Comparison of ENCODE assay signal across 9 cellular contexts in the genomic region with DNA sequence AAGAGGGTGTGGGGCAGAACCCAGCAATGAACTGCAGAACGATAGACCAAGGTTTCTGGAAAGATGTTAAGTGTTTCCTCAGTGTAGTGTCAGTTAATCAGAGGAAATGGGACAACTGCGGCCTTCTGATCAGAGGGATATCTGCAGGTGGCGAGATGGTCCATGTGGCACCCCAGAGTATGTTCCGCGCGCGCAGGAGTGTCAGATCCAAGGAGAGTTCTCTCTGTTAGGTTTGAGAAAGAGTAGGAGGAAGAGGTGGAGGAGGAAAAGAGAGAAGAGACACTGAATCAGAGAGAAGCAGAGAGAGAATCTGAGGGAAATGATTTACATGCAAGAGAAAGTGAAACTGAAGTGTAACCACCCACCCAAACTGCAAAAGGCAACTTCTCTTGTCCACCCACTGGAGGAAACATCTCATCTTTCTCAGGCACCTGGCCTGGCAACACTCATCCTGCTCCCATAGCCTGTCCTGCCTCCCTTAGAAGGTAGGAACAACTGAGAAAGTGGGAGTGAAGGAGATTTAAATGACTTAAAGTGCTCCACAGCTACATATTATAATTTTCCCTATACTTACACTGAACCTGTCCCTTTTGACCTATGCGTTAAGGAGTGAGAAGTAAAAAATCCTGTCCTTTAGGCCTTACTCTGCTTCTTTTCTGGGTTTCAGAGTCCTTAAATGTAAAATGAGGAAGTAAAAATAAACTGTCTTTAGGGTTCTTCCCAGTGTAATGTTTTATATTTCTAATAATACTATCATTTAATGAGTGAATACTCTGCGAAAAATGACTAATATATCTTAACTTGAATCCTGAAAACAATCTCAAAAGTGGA. TPM values are rescaled to one million over a fixed set of nuclear protein-coding genes. Genes with fewer than 3 reads are reported as not detected.
A peak's percentile ranks its signal among the peaks of the same experiment; 100 is the strongest.
DNase-seq lines count a peak whose midpoint lies in the region; ATAC-seq and TF ChIP-seq lines count a peak whose summit lies in the region.
"Had no signal": no experiment of that assay in that cellular context is flagged by ENCODE, and none has a peak within 500 bp of the region (broad histone marks: within the 10 kb centered on the region; RNA-seq: fewer than 3 reads in every experiment).

No MANE protein-coding gene starts in this region.

- peak overlapping the region; percentile 83 to 99 (median 96) for H3K27ac Mint-ChIP-seq in CD8-positive, alpha-beta memory T cell
- peak overlapping the region; percentile 90 for H3K27ac Mint-ChIP-seq in activated T-helper 17 cell treated with anti-CD3 and anti-CD28 coated beads, Interleukin-2, amount 50 U/mL, for 72 hours

- peaks cover 60% of the 10 kb centered on the region for H3K4me1 ChIP-seq in CD8-positive, alpha-beta memory T cell (ENCODE audit: insufficient read depth, low read length)
- peaks cover 26% of the 10 kb centered on the region for H3K4me1 ChIP-seq in thymus (ENCODE audit: control insufficient read depth, insufficient read depth, low read length)

- in situ Hi-C loops in ACHN (cut with HindIII; ENCODE audit: low pct_ligation_motif_present, low pct_unique_long_range_greater_than_20kb, low sequenced_read_pairs), result no loop called here

- no peaks in the 10 kb centered on the region for H3K36me3 ChIP-seq in CD8-positive, alpha-beta memory T cell (ENCODE audit: insufficient read depth, low read length)
- H3K36me3 ChIP-seq in thymus (ENCODE audit: control insufficient read depth, insufficient read depth), result no peaks in the 10 kb centered on the region

- H3K27me3 Mint-ChIP-seq in CD8-positive, alpha-beta memory T cell, result no peaks in the 10 kb centered on the region
- H3K27me3 Mint-ChIP-seq in activated T-helper 17 cell treated with anti-CD3 and anti-CD28 coated beads, Interleukin-2, amount 50 U/mL, for 72 hours, result no peaks in the 10 kb centered on the region

- no peak for TF ChIP-seq CTCF in GM20000 (IDR thresholded peaks at IDR 0.05; ENCODE audit: extremely low read depth, missing control alignments)

- no peak overlapping the region for H3K27ac ChIP-seq in CD8-positive, alpha-beta memory T cell (ENCODE audit: low read depth, low read length)
- H3K27ac ChIP-seq in thymus (ENCODE audit: low read depth), result peak overlapping the region; percentile 79

- peak; percentile 51 for ATAC-seq in HG03558 (IDR thresholded peaks at IDR 0.05; ENCODE audit: extremely low read depth, unreplicated experiment)
- peak; percentile 85 for ATAC-seq in activated T-helper 17 cell treated with anti-CD3 and anti-CD28 coated beads, Interleukin-2, amount 50 U/mL, for 72 hours (replicated peaks)

- H3K9me3 ChIP-seq in CD8-positive, alpha-beta memory T cell (ENCODE audit: low read length), result no peaks in the 10 kb centered on the region
- H3K9me3 ChIP-seq in thymus (ENCODE audit: control insufficient read depth), result no peaks in the 10 kb centered on the region

- peaks cover 48 to 61% (median 61%) of the 10 kb centered on the region in 3 donors for H3K4me1 Mint-ChIP-seq in CD8-positive, alpha-beta memory T cell
- peaks cover 42% of the 10 kb centered on the region for H3K4me1 Mint-ChIP-seq in activated T-helper 17 cell treated with anti-CD3 and anti-CD28 coated beads, Interleukin-2, amount 50 U/mL, for 72 hours

- POLR2A ChIA-PET in CD8-positive, alpha-beta memory T cell (lab: Charles Lee), result interaction anchor here (1.0 kb wide), 1 partner anchor 78 kb away, joined by 3 read pairs; no protein-coding TSS in a partner anchor
- POLR2A ChIA-PET in HEK293T (lab: Yijun Ruan, JAX), result no interaction called here

- peak in 3 of 5 donors; percentile 33 to 56 (median 54) for DNase-seq in CD8-positive, alpha-beta memory T cell
- DNase-seq in GM20000 (ENCODE audit: low spot score) (peak; percentile 62), NCI-H524 (lab: John Stamatoyannopoulos, UW) (no peak), ACHN (no peak), HEK293T (ENCODE audit: extremely low spot score) (no peak)

- peak overlapping the region; percentile 86 to 99 (median 90) for H3K4me3 Mint-ChIP-seq in CD8-positive, alpha-beta memory T cell
- H3K4me3 Mint-ChIP-seq in activated T-helper 17 cell treated with anti-CD3 and anti-CD28 coated beads, Interleukin-2, amount 50 U/mL, for 72 hours, result peak overlapping the region; percentile 85

- no peaks in the 10 kb centered on the region for H3K27me3 ChIP-seq in CD8-positive, alpha-beta memory T cell (ENCODE audit: insufficient read depth, low read length, poor library complexity, severe bottlenecking)
- H3K27me3 ChIP-seq in thymus (ENCODE audit: control insufficient read depth, insufficient read depth), result no peaks in the 10 kb centered on the region

- no peaks in the 10 kb centered on the region for H3K9me3 Mint-ChIP-seq in CD8-positive, alpha-beta memory T cell
- no peaks in the 10 kb centered on the region for H3K9me3 Mint-ChIP-seq in activated T-helper 17 cell treated with anti-CD3 and anti-CD28 coated beads, Interleukin-2, amount 50 U/mL, for 72 hours

- peaks cover 0 to 1% (median 1%) of the 10 kb centered on the region in 3 donors for H3K36me3 Mint-ChIP-seq in CD8-positive, alpha-beta memory T cell
- H3K36me3 Mint-ChIP-seq in activated T-helper 17 cell treated with anti-CD3 and anti-CD28 coated beads, Interleukin-2, amount 50 U/mL, for 72 hours (ENCODE audit: low read depth), result no peaks in the 10 kb centered on the region

- 69% methylated on average over 9 of the region's 9 CpGs for WGBS in thymus

- CTCF ChIA-PET in CD8-positive, alpha-beta memory T cell (lab: Charles Lee), result interaction anchor here (2.8 to 13.6 kb wide), 4 partner anchors 22 to 242 kb away, joined by 10 to 365 read pairs (median 26); a partner anchor contains a TSS
- CTCF ChIA-PET in HEK293T (lab: Yijun Ruan, JAX), result interaction anchor here (3.4 kb wide), 1 partner anchor 79 kb away, joined by 51 read pairs; no protein-coding TSS in a partner anchor

- H3K4me3 ChIP-seq in CD8-positive, alpha-beta memory T cell (ENCODE audit: low read length), result peak overlapping the region; percentile 63
- no peak overlapping the region for H3K4me3 ChIP-seq in thymus (ENCODE audit: low read length)

TF ChIP-seq in HEK293T, 16 proteins besides CTCF, POLR2A, EP300 and RAD21:
- TF ChIP-seq SUZ12 (IDR thresholded peaks at IDR 0.05) (no peak), ELF4 (IDR thresholded peaks at IDR 0.05) (no peak), HDGF (IDR thresholded peaks at IDR 0.05; ENCODE audit: borderline replicate concordance) (no peak), BHLHE40 (IDR thresholded peaks at IDR 0.05; ENCODE audit: borderline replicate concordance) (no peak)

RNA-seq across cellular contexts. Expression of a gene that starts 6.8 kb away (rescaled TPM):
- total RNA-seq in CD8-positive, alpha-beta memory T cell, result 10 to 100 TPM; 77.3 to 80.6 TPM
- polyA plus RNA-seq in CD8-positive, alpha-beta memory T cell, result 104 TPM
- 10 to 100 TPM; 51.1 to 91.7 TPM for total RNA-seq in activated T-helper 17 cell treated with anti-CD3 and anti-CD28 coated beads, Interleukin-2, amount 50 U/mL, for 72 hours
- 24.0 TPM for polyA plus RNA-seq in thymus
- total RNA-seq: renal cortical epithelial cell had no signal

RNA-seq across cellular contexts. Expression of a gene that starts 28.4 kb away (rescaled TPM):
- not detected for total RNA-seq in CD8-positive, alpha-beta memory T cell
- polyA plus RNA-seq in CD8-positive, alpha-beta memory T cell, result not detected
- not detected for total RNA-seq in activated T-helper 17 cell treated with anti-CD3 and anti-CD28 coated beads, Interleukin-2, amount 50 U/mL, for 72 hours
- 0.07 TPM for polyA plus RNA-seq in thymus
- total RNA-seq: renal cortical epithelial cell had no signal

Comparison
In these comparisons a context has a peak if more than half of its experiments do, and no peak if none do; other contexts are left out.
1. DNase-seq: peak in CD8-positive, alpha-beta memory T cell (3 of 5) and GM20000 (single experiment); none in NCI-H524 (0 of 2), ACHN (single experiment) and HEK293T (single experiment).